In the genomic region with DNA sequence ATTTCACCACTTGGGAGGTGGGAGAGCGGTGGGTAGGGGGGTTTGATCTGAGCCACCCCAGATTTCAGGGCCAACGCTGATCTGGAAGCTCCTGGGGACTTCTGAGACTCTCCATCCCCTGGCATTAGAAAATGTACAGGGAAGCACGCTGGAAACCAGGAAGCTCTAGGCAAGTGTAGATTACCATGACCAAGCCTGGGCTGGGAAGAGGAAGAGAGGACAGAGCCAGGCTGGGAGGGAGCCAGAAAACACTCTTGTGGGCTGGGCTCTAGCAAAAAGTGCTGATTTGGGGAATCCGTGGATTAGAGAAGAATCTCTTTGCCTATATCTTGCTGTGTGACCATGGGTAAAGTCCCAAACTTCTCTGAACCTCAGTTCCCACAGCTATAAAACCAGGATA, we compare ENCODE assay signal across 12 cellular contexts.
DNase-seq lines count a peak whose midpoint lies in the region; ATAC-seq and TF ChIP-seq lines count a peak whose summit lies in the region.
"Had no signal": no experiment of that assay in that cellular context is flagged by ENCODE, and none has a peak within 500 bp of the region (broad histone marks: within the 10 kb centered on the region; RNA-seq: fewer than 3 reads in every experiment).

No MANE protein-coding gene starts in this region.

- H3K4me1 ChIP-seq in SJCRH30 (peaks cover 9% of the 10 kb centered on the region; the same call in 1 of the 2 replicates), heart left ventricle (peaks cover 0 to 14% (median 6%) of the 10 kb centered on the region in 12 donors), HAP-1 (no peaks in the 10 kb centered on the region)

- no peak for TF ChIP-seq POLR2A in heart left ventricle (IDR thresholded peaks at IDR 0.05)

- intact Hi-C loops in Calu3 (cut with micrococcal nuclease; ENCODE audit: unreplicated experiment) = loop anchor here (10.0 kb wide), 1 partner anchor 130 kb away; no protein-coding TSS in a partner anchor
- intact Hi-C loops in heart left ventricle (cut with DNase I) = no loop called here

- TF ChIP-seq CTCF in Calu3 (IDR thresholded peaks at IDR 0.05; ENCODE audit: unreplicated experiment) (no peak), heart left ventricle (IDR thresholded peaks at IDR 0.05) (no peak)

- no peaks in the 10 kb centered on the region for H3K9me3 Mint-ChIP-seq in Calu3 (ENCODE audit: low read depth, unreplicated experiment)

- H3K9me3 ChIP-seq in SJCRH30 (replicated peaks) (no peaks in the 10 kb centered on the region), heart left ventricle (no peaks in the 10 kb centered on the region), HAP-1 (no peaks in the 10 kb centered on the region)

- in situ Hi-C loops in HAP-1 (cut with MboI; ENCODE audit: low sequenced_read_pairs) = no loop called here
- in situ Hi-C loops in ACHN (cut with HindIII; ENCODE audit: low pct_ligation_motif_present, low pct_unique_long_range_greater_than_20kb, low sequenced_read_pairs) = no loop called here

- H3K36me3 Mint-ChIP-seq in Calu3 (ENCODE audit: insufficient read depth, unreplicated experiment) = no peaks in the 10 kb centered on the region

- H3K4me3 Mint-ChIP-seq in Calu3 (ENCODE audit: low read depth, unreplicated experiment) = peak overlapping the region; percentile 52
- H3K4me3 Mint-ChIP-seq: activated B cell treated with CpG ODN at 0.5 μM for 24 hours had no signal

- BruUV-seq in Calu3 (replicated peaks; lab: Mats Ljungman, UMichigan) = no TSS peak

- peaks cover 10% of the 10 kb centered on the region for H3K4me1 Mint-ChIP-seq in Calu3 (ENCODE audit: low read depth, unreplicated experiment)
- H3K4me1 Mint-ChIP-seq: activated B cell treated with CpG ODN at 0.5 μM for 24 hours had no signal

- H3K27ac ChIP-seq in SJCRH30 (no peak overlapping the region), heart left ventricle (peak overlapping the region in 3 of 12 donors; percentile 26 to 86 (median 33))

- no peaks in the 10 kb centered on the region for H3K36me3 ChIP-seq in SJCRH30
- H3K36me3 ChIP-seq in heart left ventricle = no peaks in the 10 kb centered on the region
- H3K36me3 ChIP-seq in HAP-1 (replicated peaks) = no peaks in the 10 kb centered on the region
- H3K36me3 ChIP-seq: brain microvascular endothelial cell had no signal

- ATAC-seq in heart left ventricle (peak in 3 of 4 donors; percentile 40 to 67 (median 62)), GM21529 (IDR thresholded peaks at IDR 0.05; ENCODE audit: unreplicated experiment) (no peak)

- DNase-seq in Calu3 (peak; percentile 16), SJCRH30 (peak; percentile 26 to 45), heart left ventricle (peak in 4 of 5 donors; percentile 43 to 65 (median 54)), putamen (ENCODE audit: low spot score) (peak; percentile 35), HAP-1 (ENCODE audit: low spot score in 2 of 2) (no peak), midbrain (lab: John Stamatoyannopoulos, UW) (no peak), ACHN (no peak)
- DNase-seq: activated B cell treated with CpG ODN at 0.5 μM for 24 hours, DND-41, NCI-H510A had no signal

- no peak overlapping the region for H3K4me3 ChIP-seq in SJCRH30
- H3K4me3 ChIP-seq in heart left ventricle = peak overlapping the region in 2 of 12 donors; percentile 35 to 53
- no peak overlapping the region for H3K4me3 ChIP-seq in HAP-1

- no peak overlapping the region for H3K27ac Mint-ChIP-seq in Calu3 (ENCODE audit: unreplicated experiment)
- H3K27ac Mint-ChIP-seq: activated B cell treated with CpG ODN at 0.5 μM for 24 hours had no signal

- 55 to 67% (median 63%) methylated on average over 4 of the region's 4 CpGs for WGBS in heart left ventricle, 4 donors

- H3K27me3 ChIP-seq in SJCRH30 (no peaks in the 10 kb centered on the region), heart left ventricle (no peaks in the 10 kb centered on the region), HAP-1 (ENCODE audit: low read depth) (no peaks in the 10 kb centered on the region)
- H3K27me3 ChIP-seq: brain microvascular endothelial cell had no signal

- H3K27me3 Mint-ChIP-seq in Calu3 (ENCODE audit: unreplicated experiment) = no peaks in the 10 kb centered on the region
- H3K27me3 Mint-ChIP-seq: activated B cell treated with CpG ODN at 0.5 μM for 24 hours had no signal

- CTCF ChIA-PET in Calu3 (lab: Charles Lee) = interaction anchor here (0.9 to 1.4 kb wide), 3 partner anchors 29 to 131 kb away, joined by 3 to 8 read pairs (median 3); no protein-coding TSS in a partner anchor

Comparison
In these comparisons a context has a peak if more than half of its experiments do, and no peak if none do; other contexts are left out.
1. DNase-seq: peak in Calu3 (single experiment), SJCRH30 (2 of 2), heart left ventricle (4 of 5) and putamen (single experiment); none in HAP-1 (0 of 2), midbrain (single experiment) and ACHN (single experiment).